ENCODE assay signal across 18 cellular contexts in the genomic region with DNA sequence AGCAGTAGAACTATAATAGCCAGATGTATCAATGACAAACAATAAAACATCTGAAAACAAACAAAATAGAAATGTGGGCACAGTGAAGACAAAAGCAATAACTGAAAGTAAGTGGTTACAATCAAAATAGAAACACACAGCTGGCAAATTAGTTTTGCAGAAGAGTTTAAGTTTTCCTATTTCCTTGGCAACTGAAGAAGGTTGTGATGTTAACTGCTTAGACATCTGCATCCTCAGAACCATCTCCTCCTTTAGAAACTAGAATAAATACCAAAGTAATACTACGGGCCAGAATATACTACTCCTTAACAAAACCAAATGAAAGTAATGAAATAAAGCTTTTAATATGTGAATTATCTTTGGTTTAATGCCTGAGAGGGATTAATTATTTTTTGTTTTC.
"Had no signal": no experiment of that assay in that cellular context is flagged by ENCODE, and none has a peak within 500 bp of the region (broad histone marks: within the 10 kb centered on the region; RNA-seq: fewer than 3 reads in every experiment).

No MANE protein-coding gene starts in this region.

- H3K9me3 ChIP-seq: right lobe of liver, suprapubic skin, transverse colon, vagina had no signal

- H3K27me3 ChIP-seq: dorsolateral prefrontal cortex, right lobe of liver, suprapubic skin, transverse colon, vagina had no signal

- H3K36me3 ChIP-seq: right lobe of liver, suprapubic skin, transverse colon, vagina had no signal

- H2AFZ ChIP-seq: parathyroid adenoma had no signal

- H3K4me3 ChIP-seq: dorsolateral prefrontal cortex, lung, right lobe of liver, suprapubic skin, transverse colon, vagina had no signal

- H3K4me1 ChIP-seq: parathyroid adenoma, right lobe of liver, suprapubic skin, transverse colon, vagina had no signal

- ATAC-seq: left lobe of liver; natural killer cell; right lobe of liver; stimulated activated naive CD8-positive, alpha-beta T cell treated with anti-CD3 and anti-CD28 coated beads, Interleukin-15, amount 100 ng/mL, for 72 hours had no signal

- DNase-seq: dorsolateral prefrontal cortex; effector CD4-positive, alpha-beta T cell; kidney; natural killer cell; occipital lobe; right lobe of liver; small intestine; stimulated activated CD4-positive, alpha-beta T cell treated with anti-CD3 and anti-CD28 coated beads, Interleukin-15, amount 100 ng/mL, for 24 hours; stimulated activated CD4-positive, alpha-beta T cell treated with anti-CD3 and anti-CD28 coated beads, Interleukin-4, amount 100 ng/mL, for 1 hour; stimulated activated CD8-positive, alpha-beta memory T cell treated with anti-CD3 and anti-CD28 coated beads, Interleukin-4, amount 100 ng/mL, for 48 hours; stimulated activated naive CD4-positive, alpha-beta T cell; stimulated activated naive CD8-positive, alpha-beta T cell treated with anti-CD3 and anti-CD28 coated beads, Interleukin-15, amount 100 ng/mL, for 72 hours; transverse colon had no signal

- H3K27ac ChIP-seq: dorsolateral prefrontal cortex, parathyroid adenoma, right lobe of liver, suprapubic skin, transverse colon, vagina had no signal

- H3K79me2 ChIP-seq: parathyroid adenoma had no signal

- H3K9ac ChIP-seq: parathyroid adenoma had no signal
